Comparison of ENCODE assay signal across 1 cellular context in the genomic region with DNA sequence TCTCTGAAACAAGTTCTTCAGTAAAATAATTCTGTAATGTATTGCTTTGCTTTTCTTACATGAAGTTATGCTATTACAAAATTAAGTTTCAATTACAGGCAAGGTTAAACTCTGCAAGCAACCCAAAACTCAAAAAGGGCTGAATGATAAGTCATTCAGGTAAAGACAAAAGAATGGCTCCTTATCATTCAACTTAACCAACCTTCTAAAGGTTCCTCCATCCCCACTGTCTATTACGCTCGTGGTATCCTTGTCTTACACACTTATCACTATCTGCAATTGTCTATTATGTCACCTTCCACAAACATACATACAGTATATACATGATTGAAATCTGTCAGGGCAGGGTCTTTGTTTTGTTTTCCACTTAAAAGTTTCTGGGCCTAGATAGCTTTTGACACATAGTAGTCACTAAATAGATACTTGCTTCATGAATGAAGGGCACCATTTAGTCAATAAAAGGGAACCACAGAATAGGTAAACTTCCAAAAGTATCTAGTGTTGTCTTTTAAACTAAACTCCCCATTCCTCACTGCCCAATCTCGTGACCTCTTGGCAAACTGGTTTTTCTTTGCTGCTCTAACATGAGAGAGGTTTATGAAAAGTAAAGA.
TF ChIP-seq lines count a peak whose summit lies in the region.

No MANE protein-coding gene starts in this region.

TF ChIP-seq in WTC11, 78 proteins besides CTCF, POLR2A, EP300 and RAD21 (continued from another document):
- TF ChIP-seq E2F1 (CRISPR knock-in tag; IDR thresholded peaks at IDR 0.05) (no peak), NFATC4 (CRISPR knock-in tag; IDR thresholded peaks at IDR 0.05) (peak; percentile 72)
